In the genomic region with DNA sequence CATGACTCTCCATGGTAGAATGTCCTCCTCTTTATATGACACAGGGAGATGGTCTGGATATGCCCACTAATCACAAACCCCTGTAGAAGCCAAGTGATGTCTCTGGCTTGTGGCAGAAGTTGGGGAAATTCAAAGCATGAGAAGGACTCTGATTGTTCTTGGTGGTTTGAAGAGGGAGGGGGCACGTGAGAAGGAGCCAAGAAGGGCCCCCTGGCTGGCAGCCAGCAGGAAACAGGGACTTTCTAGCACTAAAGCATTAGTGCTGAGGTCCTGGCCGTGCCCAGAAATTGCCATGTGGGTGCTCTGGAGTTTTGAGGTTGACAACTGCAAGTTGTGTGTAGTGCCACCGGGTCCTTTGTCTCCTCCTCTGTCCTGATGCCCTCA, we compare ENCODE assay signal across 11 cellular contexts.
DNase-seq lines count a peak whose midpoint lies in the region; ATAC-seq and TF ChIP-seq lines count a peak whose summit lies in the region.
"Had no signal": no experiment of that assay in that cellular context is flagged by ENCODE, and none has a peak within 500 bp of the region (broad histone marks: within the 10 kb centered on the region; RNA-seq: fewer than 3 reads in every experiment).

No MANE protein-coding gene starts in this region.

- peak; percentile 13 for DNase-seq in DMS 273 (lab: John Stamatoyannopoulos, UW; ENCODE audit: unreplicated experiment)
- DNase-seq in DMS 273 treated with DMSO at 0.1 percent for 48 hours (lab: John Stamatoyannopoulos, UW): no peak
- peak; percentile 12 for DNase-seq in T-helper 9 cell
- DNase-seq in choroid plexus epithelial cell (ENCODE audit: low read depth): peak; percentile 16
- DNase-seq in stimulated activated CD4-positive, alpha-beta T cell treated with anti-CD3 and anti-CD28 coated beads, Interleukin-2, amount 100 ng/mL, for 4 hours (ENCODE audit: low read depth): peak; percentile 26
- DNase-seq in NCI-H226: no peak
- DNase-seq: GF-D8, Karpas-422, PC-3 had no signal

- ATAC-seq in GM21825 (IDR thresholded peaks at IDR 0.05; ENCODE audit: unreplicated experiment) (no peak), GM21717 (IDR thresholded peaks at IDR 0.05; ENCODE audit: unreplicated experiment) (no peak)
- ATAC-seq: PC-3 had no signal

- H3K4me3 ChIP-seq in choroid plexus epithelial cell (ENCODE audit: low read depth, low read length): no peak overlapping the region

- TF ChIP-seq CTCF in choroid plexus epithelial cell (conservative IDR thresholded peaks at IDR 0.05; ENCODE audit: low read depth, low read length): no peak

Comparison
In these comparisons a context has a peak if more than half of its experiments do, and no peak if none do; other contexts are left out.
1. DNase-seq: peak in DMS 273 (single experiment), T-helper 9 cell (single experiment), choroid plexus epithelial cell (single experiment) and stimulated activated CD4-positive, alpha-beta T cell treated with anti-CD3 and anti-CD28 coated beads, Interleukin-2, amount 100 ng/mL, for 4 hours (single experiment); none in DMS 273 treated with DMSO at 0.1 percent for 48 hours (single experiment) and NCI-H226 (single experiment).